23 cellular contexts compared by ENCODE assay signal in the genomic region with DNA sequence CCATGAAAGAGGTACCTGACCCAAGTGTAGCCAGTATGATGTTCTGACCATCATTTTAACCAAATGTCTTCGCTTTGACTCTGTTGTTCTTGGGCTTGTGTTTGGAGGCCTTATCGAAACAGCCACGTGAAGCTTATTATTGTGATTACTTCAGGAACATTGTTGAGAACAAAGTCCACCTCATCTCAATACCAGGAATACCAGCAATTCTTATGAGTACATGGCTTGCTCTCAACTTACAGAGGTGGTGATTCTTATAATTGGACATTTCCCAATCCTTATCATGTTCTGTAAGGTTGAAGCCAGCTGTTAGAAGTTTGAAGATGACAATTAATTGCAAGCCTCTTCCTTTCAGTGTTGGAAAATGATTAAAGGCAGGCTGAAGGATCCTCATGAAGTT. TPM values are rescaled to one million over a fixed set of nuclear protein-coding genes. Genes with fewer than 3 reads are reported as not detected.
DNase-seq lines count a peak whose midpoint lies in the region; ATAC-seq, FAIRE-seq and TF ChIP-seq lines count a peak whose summit lies in the region.
"Had no signal": no experiment of that assay in that cellular context is flagged by ENCODE, and none has a peak within 500 bp of the region (broad histone marks: within the 10 kb centered on the region; RNA-seq: fewer than 3 reads in every experiment).

No MANE protein-coding gene starts in this region.

- H3K27ac Mint-ChIP-seq in activated naive CD8-positive, alpha-beta T cell treated with anti-CD3 and anti-CD28 coated beads, Interleukin-2, amount 10 ng/mL, durations not matched to agents 7 days and 5 days, result peak overlapping the region; percentile 6
- H3K27ac Mint-ChIP-seq in activated naive CD8-positive, alpha-beta T cell treated with anti-CD3 and anti-CD28 coated beads, Interleukin-2, amount 50 U/mL, for 24 hours, result no peak overlapping the region
- H3K27ac Mint-ChIP-seq: B cell; CD14-positive monocyte; CD4-positive, alpha-beta T cell had no signal

- ATAC-seq in activated naive CD8-positive, alpha-beta T cell treated with anti-CD3 and anti-CD28 coated beads, Interleukin-2, amount 10 ng/mL, durations not matched to agents 7 days and 5 days (ENCODE audit: low read depth), result no peak
- no peak for ATAC-seq in activated naive CD8-positive, alpha-beta T cell treated with anti-CD3 and anti-CD28 coated beads, Interleukin-2, amount 50 U/mL, for 24 hours
- ATAC-seq in mucosa of descending colon (peak; percentile 79), GM21390 (IDR thresholded peaks at IDR 0.05; ENCODE audit: unreplicated experiment) (no peak)

- H3K9me3 Mint-ChIP-seq in activated naive CD8-positive, alpha-beta T cell treated with anti-CD3 and anti-CD28 coated beads, Interleukin-2, amount 10 ng/mL, durations not matched to agents 7 days and 5 days, result peaks cover 2% of the 10 kb centered on the region
- H3K9me3 Mint-ChIP-seq in activated naive CD8-positive, alpha-beta T cell treated with anti-CD3 and anti-CD28 coated beads, Interleukin-2, amount 50 U/mL, for 24 hours, result no peaks in the 10 kb centered on the region
- H3K9me3 Mint-ChIP-seq: CD14-positive monocyte; CD4-positive, alpha-beta T cell; CD8-positive, alpha-beta memory T cell had no signal

- no peak for FAIRE-seq in small intestine (lab: Jason Lieb, UNC)
- FAIRE-seq: A204.1, GM12891, H1 had no signal

- no peaks in the 10 kb centered on the region for H3K27me3 Mint-ChIP-seq in activated naive CD8-positive, alpha-beta T cell treated with anti-CD3 and anti-CD28 coated beads, Interleukin-2, amount 10 ng/mL, durations not matched to agents 7 days and 5 days
- no peaks in the 10 kb centered on the region for H3K27me3 Mint-ChIP-seq in activated naive CD8-positive, alpha-beta T cell treated with anti-CD3 and anti-CD28 coated beads, Interleukin-2, amount 50 U/mL, for 24 hours
- H3K27me3 Mint-ChIP-seq: B cell; CD4-positive, alpha-beta T cell had no signal

- intact Hi-C loops in mucosa of descending colon (cut with DNase I, micrococcal nuclease), result no loop called here

- no peaks in the 10 kb centered on the region for H3K27me3 ChIP-seq in small intestine (ENCODE audit: control insufficient read depth in 2 of 2, insufficient read depth in 2 of 2, low read length in 2 of 2)
- H3K27me3 ChIP-seq: BLaER1 had no signal

- H3K36me3 ChIP-seq in mucosa of descending colon (ENCODE audit: low read depth) (no peaks in the 10 kb centered on the region), small intestine (ENCODE audit: control insufficient read depth in 2 of 2, insufficient read depth in 2 of 2, low read length in 2 of 2) (no peaks in the 10 kb centered on the region)
- H3K36me3 ChIP-seq: BLaER1 had no signal

- H3K4me3 ChIP-seq in mucosa of descending colon (no peak overlapping the region), small intestine (ENCODE audit: low read depth in 1 of 2, low read length in 2 of 2) (no peak overlapping the region)
- H3K4me3 ChIP-seq: BLaER1, GM23248 had no signal

- 20 to 69% (median 57%) methylated on average over 3 of the region's 3 CpGs for WGBS in small intestine, 3 donors

- in situ Hi-C loops in GM13976 (cut with MboI; ENCODE audit: low sequenced_read_pairs, unreplicated experiment), result no loop called here

- peaks cover 23% of the 10 kb centered on the region for H3K36me3 Mint-ChIP-seq in activated naive CD8-positive, alpha-beta T cell treated with anti-CD3 and anti-CD28 coated beads, Interleukin-2, amount 10 ng/mL, durations not matched to agents 7 days and 5 days
- H3K36me3 Mint-ChIP-seq in activated naive CD8-positive, alpha-beta T cell treated with anti-CD3 and anti-CD28 coated beads, Interleukin-2, amount 50 U/mL, for 24 hours (ENCODE audit: low read depth), result no peaks in the 10 kb centered on the region
- H3K36me3 Mint-ChIP-seq: CD8-positive, alpha-beta memory T cell had no signal

- peaks cover 42% of the 10 kb centered on the region for H3K4me1 Mint-ChIP-seq in activated naive CD8-positive, alpha-beta T cell treated with anti-CD3 and anti-CD28 coated beads, Interleukin-2, amount 10 ng/mL, durations not matched to agents 7 days and 5 days
- H3K4me1 Mint-ChIP-seq in activated naive CD8-positive, alpha-beta T cell treated with anti-CD3 and anti-CD28 coated beads, Interleukin-2, amount 50 U/mL, for 24 hours, result peaks cover 29% of the 10 kb centered on the region
- H3K4me1 Mint-ChIP-seq: CD14-positive monocyte had no signal

- no peak for TF ChIP-seq CTCF in mucosa of descending colon (IDR thresholded peaks at IDR 0.05)
- no peak for TF ChIP-seq CTCF in GM13976 (IDR thresholded peaks at IDR 0.05; ENCODE audit: borderline replicate concordance, control extremely low read depth, extremely low read depth, insufficient read depth, missing control alignments)

- DNase-seq in activated naive CD8-positive, alpha-beta T cell treated with anti-CD3 and anti-CD28 coated beads, Interleukin-2, amount 10 ng/mL, durations not matched to agents 7 days and 5 days, result no peak
- no peak for DNase-seq in activated naive CD8-positive, alpha-beta T cell treated with anti-CD3 and anti-CD28 coated beads, Interleukin-2, amount 50 U/mL, for 24 hours
- DNase-seq in mucosa of descending colon (no peak), small intestine (peak; percentile 84), GM13976 (ENCODE audit: low spot score) (no peak), T-helper 2 cell (no peak), NCI-H446 (lab: John Stamatoyannopoulos, UW) (no peak)
- DNase-seq: CD4-positive, alpha-beta T cell; CD8-positive, alpha-beta memory T cell; DMS53; DMS79 treated with DMSO at 0.1 percent for 48 hours; GF-D8; GM23248; H7; HCEC 1CT had no signal

- no peaks in the 10 kb centered on the region for H3K9me3 ChIP-seq in mucosa of descending colon
- H3K9me3 ChIP-seq in small intestine (ENCODE audit: control insufficient read depth, low read depth), result no peaks in the 10 kb centered on the region
- H3K9me3 ChIP-seq: BLaER1 had no signal

- peaks cover 3% of the 10 kb centered on the region for H3K4me1 ChIP-seq in mucosa of descending colon (ENCODE audit: low read depth)
- peaks cover 0 to 3% of the 10 kb centered on the region in 2 donors for H3K4me1 ChIP-seq in small intestine (ENCODE audit: control insufficient read depth in 2 of 2, insufficient read depth in 1 of 2, low read depth in 1 of 2, low read length in 1 of 2)

- H3K4me3 Mint-ChIP-seq in activated naive CD8-positive, alpha-beta T cell treated with anti-CD3 and anti-CD28 coated beads, Interleukin-2, amount 10 ng/mL, durations not matched to agents 7 days and 5 days, result no peak overlapping the region
- H3K4me3 Mint-ChIP-seq in activated naive CD8-positive, alpha-beta T cell treated with anti-CD3 and anti-CD28 coated beads, Interleukin-2, amount 50 U/mL, for 24 hours, result no peak overlapping the region
- H3K4me3 Mint-ChIP-seq: B cell; CD14-positive monocyte; CD4-positive, alpha-beta T cell; CD8-positive, alpha-beta memory T cell had no signal

- H3K27ac ChIP-seq in small intestine (ENCODE audit: low read depth in 1 of 2, low read length in 1 of 2), result no peak overlapping the region
- H3K27ac ChIP-seq: 22Rv1, BLaER1, GM23248 had no signal

- POLR2A ChIA-PET in activated naive CD8-positive, alpha-beta T cell treated with anti-CD3 and anti-CD28 coated beads, Interleukin-2, amount 10 ng/mL, durations not matched to agents 7 days and 5 days (lab: Charles Lee), result interaction anchor here (0.6 to 1.8 kb wide), 3 partner anchors 18 to 112 kb away, joined by 3 to 4 read pairs (median 4); a partner anchor contains a TSS

RNA-seq across cellular contexts. Expression of a gene that starts 21.8 kb away (rescaled TPM):
- 10 to 100 TPM; 45.3 to 48.1 TPM for total RNA-seq in activated naive CD8-positive, alpha-beta T cell treated with anti-CD3 and anti-CD28 coated beads, Interleukin-2, amount 10 ng/mL, durations not matched to agents 7 days and 5 days
- 10 to 100 TPM; 25.0 to 41.5 (median 27.2) TPM for total RNA-seq in mucosa of descending colon
- polyA plus RNA-seq in small intestine, result 1 to 10 TPM; 1.9 to 5.1 (median 2.4) TPM

RNA-seq across cellular contexts. Expression of a gene that starts 31.6 kb away (rescaled TPM):
- total RNA-seq in activated naive CD8-positive, alpha-beta T cell treated with anti-CD3 and anti-CD28 coated beads, Interleukin-2, amount 10 ng/mL, durations not matched to agents 7 days and 5 days, result 100 to 1,000 TPM; 135 to 136 TPM
- total RNA-seq in mucosa of descending colon, result 100 to 1,000 TPM in 2 of 3 donors, 10 to 100 TPM in 1; 94.0 to 149 (median 114) TPM
- polyA plus RNA-seq in small intestine, result 10 to 100 TPM; 11.9 to 35.4 (median 25.0) TPM
